In genomic region chr1:17272641-17273040, GRCh38 we compare ENCODE assay signal across 22 cellular contexts. TPM values are rescaled to one million over a fixed set of nuclear protein-coding genes. Genes with fewer than 3 reads are reported as not detected.
DNase-seq lines count a peak whose midpoint lies in the region; ATAC-seq and TF ChIP-seq lines count a peak whose summit lies in the region.
"Had no signal": no experiment of that assay in that cellular context is flagged by ENCODE, and none has a peak within 500 bp of the region (broad histone marks: within the 10 kb centered on the region; RNA-seq: fewer than 3 reads in every experiment).

No MANE protein-coding gene starts in this region.

- no peaks in the 10 kb centered on the region for H3K36me3 ChIP-seq in mucosa of rectum (ENCODE audit: control insufficient read depth in 2 of 2, insufficient read depth in 2 of 2, low read length in 2 of 2)
- H3K36me3 ChIP-seq: BLaER1 treated with 17β-estradiol and CSF1 and Interleukin-3, amounts not matched to agents 10 nM and 100 nM had no signal

- ATAC-seq in left ventricle myocardium superior (no peak), HG02759 (IDR thresholded peaks at IDR 0.05; ENCODE audit: unreplicated experiment) (no peak)
- ATAC-seq: HepG2, Panc1, Right ventricle myocardium inferior had no signal

- H3K27me3 Mint-ChIP-seq in chondrocyte (ENCODE audit: low read depth): no peaks in the 10 kb centered on the region
- H3K27me3 Mint-ChIP-seq in MCF 10A (ENCODE audit: insufficient read depth, unreplicated experiment): no peaks in the 10 kb centered on the region

- H3K4me1 ChIP-seq in mucosa of rectum (ENCODE audit: control insufficient read depth in 2 of 2, insufficient read depth in 2 of 2, low read length in 2 of 2): peaks cover 6 to 12% of the 10 kb centered on the region in 2 donors
- H3K4me1 ChIP-seq: BLaER1 treated with 17β-estradiol and CSF1 and Interleukin-3, amounts not matched to agents 10 nM and 100 nM had no signal

- H3K4me3 Mint-ChIP-seq in chondrocyte (ENCODE audit: unreplicated experiment): no peak overlapping the region
- H3K4me3 Mint-ChIP-seq in MCF 10A (ENCODE audit: unreplicated experiment): no peak overlapping the region
- H3K4me3 Mint-ChIP-seq: H9 had no signal

- POLR2A ChIA-PET in MCF 10A (lab: Yijun Ruan, JAX): interaction anchor here (0.7 to 1.2 kb wide), 4 partner anchors 13 to 171 kb away, joined by 3 to 4 read pairs (median 4); no protein-coding TSS in a partner anchor

- no peak overlapping the region for H3K27ac Mint-ChIP-seq in chondrocyte (ENCODE audit: unreplicated experiment)
- no peak overlapping the region for H3K27ac Mint-ChIP-seq in MCF 10A (ENCODE audit: low read depth, unreplicated experiment)

- no peaks in the 10 kb centered on the region for H3K9me3 ChIP-seq in mucosa of rectum (ENCODE audit: control insufficient read depth in 2 of 2, low read length in 2 of 2)
- H3K9me3 ChIP-seq: BLaER1 treated with 17β-estradiol and CSF1 and Interleukin-3, amounts not matched to agents 10 nM and 100 nM had no signal

- H3K27ac ChIP-seq in mucosa of rectum (ENCODE audit: low read depth in 2 of 2, low read length in 2 of 2): peak overlapping the region; percentile 11 to 43
- H3K27ac ChIP-seq: BLaER1 treated with 17β-estradiol and CSF1 and Interleukin-3, amounts not matched to agents 10 nM and 100 nM; KMS-11 had no signal

- no peak overlapping the region for H3K9ac ChIP-seq in mucosa of rectum (ENCODE audit: low read depth in 1 of 2, low read length in 2 of 2)
- H3K9ac ChIP-seq: BLaER1 treated with 17β-estradiol and CSF1 and Interleukin-3, amounts not matched to agents 10 nM and 100 nM; KMS-11 had no signal

- DNase-seq in cardiac septum (ENCODE audit: low spot score): peak; percentile 4
- DNase-seq in left ventricle myocardium superior: no peak
- peak; percentile 44 for DNase-seq in chondrocyte (ENCODE audit: low spot score)
- DNase-seq in occipital lobe (lab: John Stamatoyannopoulos, UW): no peak
- no peak for DNase-seq in MCF 10A (ENCODE audit: unreplicated experiment)
- DNase-seq: DND-41, H9, NCI-H1092, NCI-H1694 treated with DMSO at 0.1 percent for 48 hours, NCI-H2107, NCI-H2227 treated with DMSO at 0.1 percent for 48 hours, NCI-H510A treated with DMSO at 0.1 percent for 48 hours, SW 1271 had no signal

- TF ChIP-seq CTCF in chondrocyte (IDR thresholded peaks at IDR 0.05) (no peak), MCF 10A (IDR thresholded peaks at IDR 0.05; ENCODE audit: unreplicated experiment) (no peak)

- H3K36me3 Mint-ChIP-seq in chondrocyte (ENCODE audit: low read depth): no peaks in the 10 kb centered on the region
- H3K36me3 Mint-ChIP-seq in MCF 10A (ENCODE audit: insufficient read depth, unreplicated experiment): peaks cover 6% of the 10 kb centered on the region

- H3K9me3 Mint-ChIP-seq in chondrocyte (ENCODE audit: low read depth) (no peaks in the 10 kb centered on the region), MCF 10A (ENCODE audit: unreplicated experiment) (no peaks in the 10 kb centered on the region)
- H3K9me3 Mint-ChIP-seq: H9 had no signal

- H3K27me3 ChIP-seq in mucosa of rectum (ENCODE audit: control insufficient read depth in 2 of 2, insufficient read depth in 2 of 2, low read length in 2 of 2): peaks cover 0 to 2% of the 10 kb centered on the region in 2 donors
- H3K27me3 ChIP-seq: BLaER1 treated with 17β-estradiol and CSF1 and Interleukin-3, amounts not matched to agents 10 nM and 100 nM had no signal

- no peak overlapping the region for H3K4me3 ChIP-seq in mucosa of rectum (ENCODE audit: low read length in 2 of 2)
- H3K4me3 ChIP-seq: BLaER1 treated with 17β-estradiol and CSF1 and Interleukin-3, amounts not matched to agents 10 nM and 100 nM had no signal

- intact Hi-C loops in cardiac septum (cut with DNase I): no loop called here
- intact Hi-C loops in left ventricle myocardium superior (cut with micrococcal nuclease): no loop called here
- intact Hi-C loops in MCF 10A (cut with micrococcal nuclease): loop anchor here (10.0 kb wide), 2 partner anchors 132 to 148 kb away; no protein-coding TSS in a partner anchor

- no peaks in the 10 kb centered on the region for H3K4me1 Mint-ChIP-seq in chondrocyte (ENCODE audit: low read depth)
- H3K4me1 Mint-ChIP-seq in MCF 10A (ENCODE audit: insufficient read depth, unreplicated experiment): peaks cover 4% of the 10 kb centered on the region
- H3K4me1 Mint-ChIP-seq: H9 had no signal

- CTCF ChIA-PET in MCF 10A (lab: Yijun Ruan, JAX): interaction anchor here (0.9 kb wide), 1 partner anchor 147 kb away, joined by 4 read pairs; no protein-coding TSS in a partner anchor

- no TSS peak for BruUV-seq in MCF 10A (replicated peaks; lab: Mats Ljungman, UMichigan)

RNA-seq across cellular contexts. Expression of gene PADI3, which starts 23.7 kb away (rescaled TPM):
- total RNA-seq in cardiac septum: not detected
- total RNA-seq in left ventricle myocardium superior: not detected
- total RNA-seq in chondrocyte: not detected in 3 replicates
- total RNA-seq in occipital lobe: not detected
- 0.12 TPM in 1 of 2 replicates, not detected in the other for total RNA-seq in MCF 10A (2022)
- total RNA-seq: HepG2, Right ventricle myocardium inferior had no signal

RNA-seq across cellular contexts. Expression of gene PADI4, which starts 35.4 kb away (rescaled TPM):
- 2.7 TPM for total RNA-seq in cardiac septum
- 0.67 TPM for total RNA-seq in left ventricle myocardium superior
- 0.60 TPM in 1 of 3 replicates, not detected in the others for total RNA-seq in chondrocyte
- not detected for total RNA-seq in occipital lobe
- total RNA-seq in MCF 10A (2022): 0.51 TPM in 1 of 2 replicates, not detected in the other
- total RNA-seq: G401, SK-MEL-5 had no signal

Comparison
In these comparisons a context has a peak if more than half of its experiments do, and no peak if none do; other contexts are left out.
1. DNase-seq: peak in cardiac septum (single experiment) and chondrocyte (single experiment); none in left ventricle myocardium superior (single experiment), occipital lobe (single experiment) and MCF 10A (single experiment).